ENCODE assay signal across 20 cellular contexts in genomic region chr3:48881652-48882114, GRCh38.
"Had no signal": no experiment of that assay in that cellular context is flagged by ENCODE, and none has a peak within 500 bp of the region (broad histone marks: within the 10 kb centered on the region; RNA-seq: fewer than 3 reads in every experiment).

No MANE protein-coding gene starts in this region.

- H3K27me3 ChIP-seq: brain microvascular endothelial cell, esophagus squamous epithelium, hepatocyte, pancreas, SJSA1, tibial nerve had no signal

- H3K36me3 ChIP-seq: brain microvascular endothelial cell had no signal

- H3K27me3 Mint-ChIP-seq: activated CD4-positive, alpha-beta memory T cell treated with anti-CD3 and anti-CD28 coated beads for 36 hours; dendritic cell treated with granulocyte-macrophage colony-stimulating factor and Interleukin-4, amounts not matched to agents 40 ng/mL and 50 ng/mL, for 4 days had no signal

- H3K9me3 ChIP-seq: esophagus squamous epithelium, pancreas, SJSA1, tibial nerve had no signal

- H3K27ac Mint-ChIP-seq: activated CD4-positive, alpha-beta memory T cell treated with anti-CD3 and anti-CD28 coated beads for 36 hours; activated T-helper 1 cell treated with anti-CD3 and anti-CD28 coated beads, Interleukin-12 subunit alpha, Interleukin-12 subunit beta, Interleukin-2, Interleukin-4 antibody, amounts not matched to agents 30 ng/mL and 10 ng/mL and 1 ng/mL, durations not matched to agents 14 hours and 24 hours and 36 hours; dendritic cell treated with granulocyte-macrophage colony-stimulating factor and Interleukin-4, amounts not matched to agents 40 ng/mL and 50 ng/mL, for 4 days; WTC11 had no signal

- H3K4me1 ChIP-seq: esophagus squamous epithelium, pancreas, SJSA1 had no signal

- H3K4me3 Mint-ChIP-seq: activated CD4-positive, alpha-beta memory T cell treated with anti-CD3 and anti-CD28 coated beads for 36 hours; activated T-helper 1 cell treated with anti-CD3 and anti-CD28 coated beads, Interleukin-12 subunit alpha, Interleukin-12 subunit beta, Interleukin-2, Interleukin-4 antibody, amounts not matched to agents 30 ng/mL and 10 ng/mL and 1 ng/mL, durations not matched to agents 14 hours and 24 hours and 36 hours; dendritic cell treated with granulocyte-macrophage colony-stimulating factor and Interleukin-4, amounts not matched to agents 40 ng/mL and 50 ng/mL, for 4 days; WTC11 had no signal

- ATAC-seq: left colon, pancreas, WTC11 had no signal

- DNase-seq: activated CD4-positive, alpha-beta memory T cell treated with anti-CD3 and anti-CD28 coated beads for 36 hours; activated CD4-positive, alpha-beta T cell treated with anti-CD3 and anti-CD28 coated beads for 4 hours; activated naive CD4-positive, alpha-beta T cell treated with Interleukin-2 at 50 U/mL for 16 hours; activated T-cell treated with anti-CD3 and anti-CD28 coated beads for 4 hours; aorta; brain microvascular endothelial cell; cerebellar nuclear complex; effector memory CD4-positive, alpha-beta T cell; esophagus squamous epithelium; left colon; pancreas; stimulated activated naive CD4-positive, alpha-beta T cell; substantia nigra; SW 1271 had no signal

- H3K9me3 Mint-ChIP-seq: activated CD4-positive, alpha-beta memory T cell treated with anti-CD3 and anti-CD28 coated beads for 36 hours; activated T-helper 1 cell treated with anti-CD3 and anti-CD28 coated beads, Interleukin-12 subunit alpha, Interleukin-12 subunit beta, Interleukin-2, Interleukin-4 antibody, amounts not matched to agents 30 ng/mL and 10 ng/mL and 1 ng/mL, durations not matched to agents 14 hours and 24 hours and 36 hours; dendritic cell treated with granulocyte-macrophage colony-stimulating factor and Interleukin-4, amounts not matched to agents 40 ng/mL and 50 ng/mL, for 4 days; WTC11 had no signal

- H3K36me3 Mint-ChIP-seq: WTC11 had no signal

- H3K27ac ChIP-seq: brain microvascular endothelial cell, esophagus squamous epithelium, hepatocyte, pancreas, SJSA1, tibial nerve had no signal

- H3K4me3 ChIP-seq: esophagus squamous epithelium, hepatocyte, pancreas, SJSA1, tibial nerve had no signal

- H3K4me1 Mint-ChIP-seq: WTC11 had no signal
